ENCODE assay signal across 8 cellular contexts in the genomic region with DNA sequence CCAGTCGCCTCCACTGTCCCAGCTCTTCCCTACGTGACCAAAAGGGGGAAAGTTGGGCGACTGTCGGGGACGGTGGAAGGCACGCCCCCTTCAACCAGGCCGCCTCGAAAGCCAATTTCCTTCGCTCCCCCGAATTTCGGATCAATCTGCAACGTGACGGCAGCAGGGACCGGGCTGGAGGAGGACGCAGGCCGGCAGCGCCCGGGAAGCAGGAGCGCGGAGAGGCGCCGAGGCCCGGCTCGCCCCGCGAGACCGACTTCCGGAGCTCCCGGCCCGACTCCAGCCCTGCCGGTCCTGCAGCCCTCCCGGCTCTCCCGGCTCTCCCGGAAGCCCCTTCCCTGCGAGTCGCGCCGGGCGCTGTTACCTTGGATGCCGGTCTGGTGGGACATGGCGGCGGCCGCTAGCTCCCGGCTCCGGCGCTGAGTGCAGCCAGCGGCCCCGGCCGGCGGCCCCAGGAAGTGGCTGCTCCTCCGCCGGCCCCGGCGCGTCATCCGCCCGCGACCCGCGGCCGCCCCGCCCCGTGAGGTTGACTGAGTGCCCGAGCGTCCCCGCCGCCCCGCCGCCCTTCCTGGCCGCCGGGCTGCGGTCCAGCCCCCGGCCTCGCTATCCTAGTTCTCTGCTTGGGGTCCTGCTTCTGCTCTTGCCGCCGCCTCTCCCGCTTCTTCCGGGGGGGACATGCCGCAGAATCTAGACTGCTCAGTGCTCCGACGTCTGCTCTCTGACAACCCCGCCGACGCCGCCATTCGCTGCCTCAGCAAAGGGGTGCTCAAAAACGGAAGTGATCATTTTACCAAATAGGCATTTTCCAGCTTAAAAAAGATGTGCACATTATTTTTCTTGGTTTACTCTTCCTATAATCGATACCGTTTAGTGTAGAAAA. TPM values are rescaled to one million over a fixed set of nuclear protein-coding genes. Genes with fewer than 3 reads are reported as not detected.
A peak's percentile ranks its signal among the peaks of the same experiment; 100 is the strongest.
DNase-seq lines count a peak whose midpoint lies in the region; ATAC-seq lines count a peak whose summit lies in the region.

TSS of gene TWF1 (minus strand) at position 461 of the 880 bp plus-strand sequence. CDS start at position 389, 72 bp downstream.

- H3K27ac Mint-ChIP-seq in activated CD8-positive, alpha-beta memory T cell treated with anti-CD3 and anti-CD28 coated beads, Interleukin-2, amount 10 ng/mL, durations not matched to agents 7 days and 5 days, result peak within 1 kb of the TSS; percentile 100

- no peaks in the 10 kb centered on the region for H3K36me3 ChIP-seq in endocrine pancreas (ENCODE audit: control insufficient read depth, insufficient read depth, low read length)
- peaks cover 16% of the 10 kb centered on the region for H3K36me3 ChIP-seq in mesodermal cell (ENCODE audit: control insufficient read depth, insufficient read depth, low read length)

- H3K4me3 ChIP-seq in endocrine pancreas (ENCODE audit: control insufficient read depth, insufficient read depth, low read length) (peak within 1 kb of the TSS; percentile 99), mesodermal cell (ENCODE audit: extremely low read depth, insufficient read depth, low read length, poor library complexity, severe bottlenecking) (peak within 1 kb of the TSS; percentile 77)

- H3K27me3 ChIP-seq in endocrine pancreas (ENCODE audit: control insufficient read depth, insufficient read depth, low read length), result no peaks in the 10 kb centered on the region

- H3K9me3 Mint-ChIP-seq in activated CD8-positive, alpha-beta memory T cell treated with anti-CD3 and anti-CD28 coated beads, Interleukin-2, amount 10 ng/mL, durations not matched to agents 7 days and 5 days (ENCODE audit: low read depth), result no peaks in the 10 kb centered on the region

- ATAC-seq in GM19452 (IDR thresholded peaks at IDR 0.05; ENCODE audit: unreplicated experiment), result peak; percentile 98
- ATAC-seq in HG03575 (IDR thresholded peaks at IDR 0.05; ENCODE audit: extremely low read depth, insufficient number of reproducible peaks, low FRiP score, unreplicated experiment), result peak; percentile 55
- peak; percentile 97 for ATAC-seq in activated CD8-positive, alpha-beta memory T cell treated with anti-CD3 and anti-CD28 coated beads, Interleukin-2, amount 10 ng/mL, durations not matched to agents 7 days and 5 days

- H3K27me3 Mint-ChIP-seq in activated CD8-positive, alpha-beta memory T cell treated with anti-CD3 and anti-CD28 coated beads, Interleukin-2, amount 10 ng/mL, durations not matched to agents 7 days and 5 days, result peaks cover under 1% of the 10 kb centered on the region

- H3K4me1 Mint-ChIP-seq in activated CD8-positive, alpha-beta memory T cell treated with anti-CD3 and anti-CD28 coated beads, Interleukin-2, amount 10 ng/mL, durations not matched to agents 7 days and 5 days, result peaks cover 24% of the 10 kb centered on the region

- CTCF ChIA-PET in activated CD8-positive, alpha-beta memory T cell treated with anti-CD3 and anti-CD28 coated beads, Interleukin-2, amount 10 ng/mL, durations not matched to agents 7 days and 5 days (lab: Charles Lee), result interaction anchor here (1.0 to 3.2 kb wide), 9 partner anchors 9 to 76 kb away, joined by 3 to 12 read pairs (median 4); partner anchors contain the start of genes IRAK4 and PUS7L

- peaks cover 8% of the 10 kb centered on the region for H3K36me3 Mint-ChIP-seq in activated CD8-positive, alpha-beta memory T cell treated with anti-CD3 and anti-CD28 coated beads, Interleukin-2, amount 10 ng/mL, durations not matched to agents 7 days and 5 days

- no peaks in the 10 kb centered on the region for H3K9me3 ChIP-seq in endocrine pancreas (ENCODE audit: control insufficient read depth, low read length)
- H3K9me3 ChIP-seq in mesodermal cell (ENCODE audit: control insufficient read depth, low read length), result no peaks in the 10 kb centered on the region

- H3K4me3 Mint-ChIP-seq in activated CD8-positive, alpha-beta memory T cell treated with anti-CD3 and anti-CD28 coated beads, Interleukin-2, amount 10 ng/mL, durations not matched to agents 7 days and 5 days, result peak within 1 kb of the TSS; percentile 87

- H3K4me1 ChIP-seq in endocrine pancreas (ENCODE audit: control insufficient read depth, insufficient read depth, low read length), result peaks cover 24% of the 10 kb centered on the region
- H3K4me1 ChIP-seq in mesodermal cell (ENCODE audit: control insufficient read depth, insufficient read depth, low read length, poor library complexity, severe bottlenecking), result no peaks in the 10 kb centered on the region

- DNase-seq in COLO668 (lab: John Stamatoyannopoulos, UW; ENCODE audit: unreplicated experiment), result peak; percentile 83
- DNase-seq in NOMO-1 (lab: John Stamatoyannopoulos, UW; ENCODE audit: unreplicated experiment in 2 of 2), result peak; percentile 78 to 91
- peak; percentile 91 for DNase-seq in activated CD8-positive, alpha-beta memory T cell treated with anti-CD3 and anti-CD28 coated beads, Interleukin-2, amount 10 ng/mL, durations not matched to agents 7 days and 5 days
- peak; percentile 66 to 75 for DNase-seq in stimulated activated CD8-positive, alpha-beta memory T cell treated with anti-CD3 and anti-CD28 coated beads, Interleukin-15, amount 100 ng/mL, for 4 hours (ENCODE audit: low read depth in 2 of 2)

- 0% methylated on average over 57 to 68 of the region's 89 CpGs for WGBS in mesodermal cell (ENCODE audit: insufficient coverage in 2 of 2), 2 experiments

- peak within 1 kb of the TSS; percentile 91 for H3K9ac ChIP-seq in endocrine pancreas (ENCODE audit: control insufficient read depth, insufficient read depth, low read length)

- H3K27ac ChIP-seq in mesodermal cell (ENCODE audit: low read depth, low read length, severe bottlenecking), result peak within 1 kb of the TSS; percentile 96

RNA-seq across cellular contexts. Expression of gene TWF1, which starts in this region (rescaled TPM):
- total RNA-seq in activated CD8-positive, alpha-beta memory T cell treated with anti-CD3 and anti-CD28 coated beads, Interleukin-2, amount 10 ng/mL, durations not matched to agents 7 days and 5 days, result 10 to 100 TPM; 25.2 to 27.4 TPM
- 62.7 TPM for polyA plus RNA-seq in mesodermal cell (2013, experiment 1 of 2)
- 75.6 TPM for polyA plus RNA-seq in mesodermal cell (2013, experiment 2 of 2)

Comparison
In these comparisons a context has a peak if more than half of its experiments do, and no peak if none do; other contexts are left out.
1. Peak in every context shown above with its lines: DNase-seq, ATAC-seq, H3K4me3 ChIP-seq and H3K27ac ChIP-seq.